In genomic region chr5:150636391-150637244, GRCh38 we compare ENCODE assay signal across 9 cellular contexts. TPM values are rescaled to one million over a fixed set of nuclear protein-coding genes. Genes with fewer than 3 reads are reported as not detected.
DNase-seq lines count a peak whose midpoint lies in the region; ATAC-seq and TF ChIP-seq lines count a peak whose summit lies in the region.
"Had no signal": no experiment of that assay in that cellular context is flagged by ENCODE, and none has a peak within 500 bp of the region (broad histone marks: within the 10 kb centered on the region; RNA-seq: fewer than 3 reads in every experiment).

No MANE protein-coding gene starts in this region.

- H3K4ac ChIP-seq in mesendoderm (ENCODE audit: low read depth, low read length), result no peak overlapping the region

- H3K27ac ChIP-seq in dorsolateral prefrontal cortex (peak overlapping the region in 35 of 59 donors; percentile 6 to 95 (median 76)), mesodermal cell (ENCODE audit: low read depth, low read length, severe bottlenecking) (peak overlapping the region; percentile 75), mesendoderm (ENCODE audit: low read depth, low read length) (no peak overlapping the region)

- H2BK15ac ChIP-seq in mesendoderm (replicated peaks; ENCODE audit: low read depth), result no peak overlapping the region

- H3K9ac ChIP-seq in mesendoderm (ENCODE audit: low read length), result no peak overlapping the region

- H3K36me3 ChIP-seq in mesodermal cell (ENCODE audit: control insufficient read depth, insufficient read depth, low read length), result no peaks in the 10 kb centered on the region
- no peaks in the 10 kb centered on the region for H3K36me3 ChIP-seq in mesendoderm (ENCODE audit: control insufficient read depth, insufficient read depth, low read length)

- no peak overlapping the region for H4K5ac ChIP-seq in mesendoderm (ENCODE audit: low read length)

- no peak overlapping the region for H3K18ac ChIP-seq in mesendoderm (ENCODE audit: low read length)

- ATAC-seq in Right ventricle myocardium superior (ENCODE audit: poor library complexity) (peak; percentile 13), Right ventricle myocardium inferior (no peak), GM18861 (IDR thresholded peaks at IDR 0.05; ENCODE audit: unreplicated experiment) (no peak), HG03135 (IDR thresholded peaks at IDR 0.05; ENCODE audit: unreplicated experiment) (no peak)

- no peak overlapping the region for H3K4me2 ChIP-seq in mesendoderm (ENCODE audit: low read length)

- H3K79me2 ChIP-seq in mesendoderm (ENCODE audit: control insufficient read depth, insufficient read depth, low read length), result no peaks in the 10 kb centered on the region

- no peak overlapping the region for H2BK120ac ChIP-seq in mesendoderm (ENCODE audit: low read depth, low read length)

- no peaks in the 10 kb centered on the region for H3K9me3 ChIP-seq in mesodermal cell (ENCODE audit: control insufficient read depth, low read length)

- H3K4me1 ChIP-seq in mesodermal cell (ENCODE audit: control insufficient read depth, insufficient read depth, low read length, poor library complexity, severe bottlenecking), result peaks cover 59% of the 10 kb centered on the region
- peaks cover 8% of the 10 kb centered on the region for H3K4me1 ChIP-seq in mesendoderm (ENCODE audit: control insufficient read depth, low read depth, low read length)

- no peak overlapping the region for H2BK5ac ChIP-seq in mesendoderm (ENCODE audit: low read length)

- DNase-seq in Right ventricle myocardium superior, result peak; percentile 76
- DNase-seq in Right ventricle myocardium inferior (ENCODE audit: missing footprints), result no peak
- DNase-seq in dorsolateral prefrontal cortex, result no peak
- no peak for DNase-seq in HT-29 (ENCODE audit: low spot score)
- DNase-seq in mesendoderm, result no peak
- DNase-seq: SIG-M5 had no signal

- H2AK5ac ChIP-seq in mesendoderm (ENCODE audit: low read length), result no peak overlapping the region

- intact Hi-C loops in Right ventricle myocardium superior (cut with DNase I), result no loop called here
- intact Hi-C loops in Right ventricle myocardium inferior (cut with DNase I), result no loop called here
- intact Hi-C loops in dorsolateral prefrontal cortex (cut with DNase I), result no loop called here

- H3K56ac ChIP-seq in mesendoderm (ENCODE audit: low read length), result no peak overlapping the region

- H3K4me3 ChIP-seq in dorsolateral prefrontal cortex (no peak overlapping the region), mesodermal cell (ENCODE audit: extremely low read depth, insufficient read depth, low read length, poor library complexity, severe bottlenecking) (no peak overlapping the region), mesendoderm (ENCODE audit: low read length) (no peak overlapping the region)

- no peak overlapping the region for H3K23ac ChIP-seq in mesendoderm (ENCODE audit: low read length)

- H3K79me1 ChIP-seq in mesendoderm (ENCODE audit: low read length), result no peaks in the 10 kb centered on the region

- WGBS in mesodermal cell (ENCODE audit: insufficient coverage in 2 of 2), 2 experiments, result 73 to 79% methylated on average over 2 of the region's 6 CpGs
- WGBS in mesendoderm (ENCODE audit: extremely low coverage, insufficient coverage, low lambda C conversion rate), result no CpG with 5 or more reads among the region's 6 CpGs

- no peaks in the 10 kb centered on the region for H3K27me3 ChIP-seq in dorsolateral prefrontal cortex
- no peaks in the 10 kb centered on the region for H3K27me3 ChIP-seq in mesendoderm (ENCODE audit: insufficient read depth, low read length, poor library complexity)

- H4K8ac ChIP-seq in mesendoderm (ENCODE audit: low read depth, low read length), result no peak overlapping the region

- no peak for TF ChIP-seq CTCF in dorsolateral prefrontal cortex (IDR thresholded peaks at IDR 0.05 in 54 of 56, conservative IDR thresholded peaks at IDR 0.05 in 2 of 56; ENCODE audit: low read depth in 1 of 56, partially characterized antibody in 56 of 56)

RNA-seq across cellular contexts. Expression of gene SYNPO, which starts 3.8 kb away (rescaled TPM):
- 645 TPM for total RNA-seq in Right ventricle myocardium superior
- total RNA-seq in Right ventricle myocardium inferior, result 587 TPM
- total RNA-seq in dorsolateral prefrontal cortex, result 100 to 1,000 TPM in 116 of 120 experiments, 10 to 100 TPM in 4; 47.3 to 302 (median 180) TPM
- polyA plus RNA-seq in mesodermal cell (2013, experiment 1 of 2), result 21.2 TPM
- polyA plus RNA-seq in mesodermal cell (2013, experiment 2 of 2), result 23.4 TPM
- total RNA-seq in HT-29 (2014; rRNA removed; shearing (Covaris generic)), result 0.44 and 0.56 TPM in 2 replicates
- 1.7 TPM for polyA plus RNA-seq in mesendoderm (2013, experiment 1 of 2)
- 1.6 TPM for polyA plus RNA-seq in mesendoderm (2013, experiment 2 of 2)

RNA-seq across cellular contexts. Expression of gene MYOZ3, which starts 24.4 kb away (rescaled TPM):
- 4.0 TPM for total RNA-seq in Right ventricle myocardium superior
- 5.5 TPM for total RNA-seq in Right ventricle myocardium inferior
- 1 to 10 TPM in 119 of 120 experiments, under 1 TPM in 1; 0.60 to 9.2 (median 3.8) TPM for total RNA-seq in dorsolateral prefrontal cortex
- polyA plus RNA-seq in mesodermal cell (2013, experiment 1 of 2), result 11.8 TPM
- polyA plus RNA-seq in mesodermal cell (2013, experiment 2 of 2), result 10.2 TPM
- total RNA-seq in HT-29 (2014; rRNA removed; shearing (Covaris generic)), result not detected in 2 replicates
- polyA plus RNA-seq in mesendoderm (2013, experiment 1 of 2), result 11.8 TPM
- polyA plus RNA-seq in mesendoderm (2013, experiment 2 of 2), result 11.5 TPM

Comparison
In these comparisons a context has a peak if more than half of its experiments do, and no peak if none do; other contexts are left out.
1. RNA of gene SYNPO, which starts 3.8 kb away (total RNA-seq): 645 TPM in Right ventricle myocardium superior (single experiment), 587 TPM in Right ventricle myocardium inferior (single experiment) and 47.3 to 302 TPM in dorsolateral prefrontal cortex; 0.44 to 0.56 TPM in HT-29; every median in the first group is over 10 times any median in the second.